ENCODE assay signal across 10 cellular contexts in the genomic region with DNA sequence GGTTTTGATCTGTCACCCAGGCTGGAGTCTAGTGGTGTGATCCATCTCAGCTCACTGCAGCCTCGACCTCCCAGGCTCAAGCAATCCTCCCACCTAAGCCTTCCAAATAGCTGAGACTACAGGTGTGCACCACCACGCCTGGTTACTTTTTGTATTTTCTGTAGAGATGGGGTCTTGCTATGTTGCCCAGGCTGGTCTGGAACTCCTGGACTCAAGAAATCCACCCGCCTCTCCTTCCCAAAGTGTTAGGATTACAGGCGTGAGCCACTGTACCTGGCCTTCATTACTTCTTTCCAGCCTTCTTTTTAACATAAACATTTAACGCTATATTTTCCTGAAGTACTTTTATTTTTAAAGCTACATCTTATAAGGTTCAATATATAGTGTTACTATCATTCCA.
"Had no signal": no experiment of that assay in that cellular context is flagged by ENCODE, and none has a peak within 500 bp of the region (broad histone marks: within the 10 kb centered on the region; RNA-seq: fewer than 3 reads in every experiment).

No MANE protein-coding gene starts in this region.

- H3K4me2 ChIP-seq: GM23338, KMS-11 had no signal

- H2AFZ ChIP-seq: GM23338 had no signal

- DNase-seq: H9, HCEC 1CT, HFFc6, IMR-90, KBM-7 had no signal

- H3K27ac ChIP-seq: HL-60, KMS-11 had no signal

- FAIRE-seq: H1, H54 had no signal

- H3K9ac ChIP-seq: KMS-11 had no signal

- ATAC-seq: GM23338 had no signal

- H3K4me3 ChIP-seq: GM23338 had no signal
